1 cellular context compared by ENCODE assay signal in the genomic region with DNA sequence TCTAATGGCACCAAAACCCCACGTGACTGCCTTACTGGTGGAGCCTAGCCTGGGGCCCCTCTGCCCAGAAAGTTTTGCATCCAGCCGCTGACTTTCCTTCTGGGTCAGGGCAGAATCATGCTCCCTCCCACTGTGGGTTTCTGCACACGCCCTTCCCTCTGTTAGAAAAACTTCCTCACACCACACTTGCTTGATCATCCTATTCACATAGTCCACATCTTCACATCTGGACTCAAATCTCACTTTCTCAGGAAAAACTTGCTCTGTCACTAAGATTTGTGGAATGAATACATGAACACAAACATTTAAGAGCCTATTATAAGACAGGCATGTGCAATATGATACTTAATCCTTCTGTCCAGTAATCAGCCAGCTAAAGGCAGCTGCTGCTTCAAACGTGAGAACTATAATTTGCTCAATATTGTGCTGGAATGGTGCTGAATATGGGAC.
TF ChIP-seq lines count a peak whose summit lies in the region.

No MANE protein-coding gene starts in this region.

TF ChIP-seq in IMR-90, 13 proteins besides CTCF, POLR2A, EP300 and RAD21:
- TF ChIP-seq MAFK (IDR thresholded peaks at IDR 0.05; ENCODE audit: low read depth, low read length) (no peak), RCOR1 (IDR thresholded peaks at IDR 0.05; ENCODE audit: insufficient replicate concordance, low read length) (no peak), MXI1 (IDR thresholded peaks at IDR 0.05; ENCODE audit: borderline replicate concordance, low read depth, low read length) (no peak), BHLHE40 (IDR thresholded peaks at IDR 0.05; ENCODE audit: low read depth, low read length) (peak; percentile 36; the same call in 1 of the 2 replicates), CHD1 (IDR thresholded peaks at IDR 0.05; ENCODE audit: low read depth, low read length) (no peak), FOS (IDR thresholded peaks at IDR 0.05; ENCODE audit: low read depth, low read length) (no peak), RFX5 (IDR thresholded peaks at IDR 0.05; ENCODE audit: low read depth, low read length) (no peak), MAZ (IDR thresholded peaks at IDR 0.05; ENCODE audit: borderline replicate concordance, low read depth, low read length) (no peak), NFE2L2 (IDR thresholded peaks at IDR 0.05; ENCODE audit: low read depth, low read length) (no peak), CEBPB (IDR thresholded peaks at IDR 0.05; ENCODE audit: low read depth, low read length) (no peak), SMC3 (IDR thresholded peaks at IDR 0.05; ENCODE audit: low read depth, low read length) (no peak)
- TF ChIP-seq, protein P1, sequence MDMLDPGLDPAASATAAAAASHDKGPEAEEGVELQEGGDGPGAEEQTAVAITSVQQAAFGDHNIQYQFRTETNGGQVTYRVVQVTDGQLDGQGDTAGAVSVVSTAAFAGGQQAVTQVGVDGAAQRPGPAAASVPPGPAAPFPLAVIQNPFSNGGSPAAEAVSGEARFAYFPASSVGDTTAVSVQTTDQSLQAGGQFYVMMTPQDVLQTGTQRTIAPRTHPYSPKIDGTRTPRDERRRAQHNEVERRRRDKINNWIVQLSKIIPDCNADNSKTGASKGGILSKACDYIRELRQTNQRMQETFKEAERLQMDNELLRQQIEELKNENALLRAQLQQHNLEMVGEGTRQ (IDR thresholded peaks at IDR 0.05; ENCODE audit: low read depth, low read length) = peak; percentile 21; the same call in 1 of the 2 replicates
- TF ChIP-seq, protein P2, sequence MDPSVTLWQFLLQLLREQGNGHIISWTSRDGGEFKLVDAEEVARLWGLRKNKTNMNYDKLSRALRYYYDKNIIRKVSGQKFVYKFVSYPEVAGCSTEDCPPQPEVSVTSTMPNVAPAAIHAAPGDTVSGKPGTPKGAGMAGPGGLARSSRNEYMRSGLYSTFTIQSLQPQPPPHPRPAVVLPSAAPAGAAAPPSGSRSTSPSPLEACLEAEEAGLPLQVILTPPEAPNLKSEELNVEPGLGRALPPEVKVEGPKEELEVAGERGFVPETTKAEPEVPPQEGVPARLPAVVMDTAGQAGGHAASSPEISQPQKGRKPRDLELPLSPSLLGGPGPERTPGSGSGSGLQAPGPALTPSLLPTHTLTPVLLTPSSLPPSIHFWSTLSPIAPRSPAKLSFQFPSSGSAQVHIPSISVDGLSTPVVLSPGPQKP (IDR thresholded peaks at IDR 0.05; ENCODE audit: borderline replicate concordance, low read depth, low read length) = no peak
